1 cellular context compared by ENCODE assay signal in the genomic region with DNA sequence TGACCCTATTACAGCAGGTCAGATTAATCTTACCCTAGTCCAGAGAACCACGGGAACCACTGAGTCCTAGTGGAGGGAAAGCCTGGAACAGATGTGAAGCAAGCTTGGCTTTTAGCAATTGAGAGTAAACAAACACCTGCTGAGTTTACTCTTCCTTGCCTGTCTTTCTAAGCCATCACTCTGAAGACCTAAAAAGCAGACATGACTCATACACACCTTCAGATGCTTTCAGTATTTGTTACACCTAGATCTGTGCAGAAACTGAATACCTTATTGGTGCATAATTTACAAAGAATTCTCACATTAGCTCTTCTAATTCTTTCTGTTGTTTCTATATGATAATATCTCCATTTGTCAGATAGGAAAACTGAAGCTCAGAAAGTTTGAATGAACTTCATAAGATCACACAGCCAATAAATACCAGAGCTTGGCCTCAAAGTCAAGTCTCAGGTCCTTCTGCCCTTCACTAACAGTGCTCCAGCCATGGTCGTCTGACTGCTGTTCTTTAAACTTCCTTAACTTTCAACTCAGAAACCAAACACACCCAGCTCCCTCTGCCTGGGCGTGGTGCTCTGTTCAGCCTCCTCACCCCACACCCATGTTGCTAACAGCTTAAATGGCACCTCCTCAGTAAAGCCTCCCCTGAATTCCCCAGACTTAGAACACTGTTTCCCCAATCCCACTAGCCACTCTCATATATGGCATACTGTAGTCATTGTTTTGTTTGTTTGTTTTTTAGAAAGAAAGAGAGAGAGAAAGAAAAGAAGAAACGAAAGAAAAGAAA.
A peak's percentile ranks its signal among the peaks of the same experiment; 100 is the strongest.
TF ChIP-seq lines count a peak whose summit lies in the region.

No MANE protein-coding gene starts in this region.

TF ChIP-seq in K562, 482 proteins besides CTCF, POLR2A, EP300 and RAD21 (continued from another document):
- TF ChIP-seq, protein P1, sequence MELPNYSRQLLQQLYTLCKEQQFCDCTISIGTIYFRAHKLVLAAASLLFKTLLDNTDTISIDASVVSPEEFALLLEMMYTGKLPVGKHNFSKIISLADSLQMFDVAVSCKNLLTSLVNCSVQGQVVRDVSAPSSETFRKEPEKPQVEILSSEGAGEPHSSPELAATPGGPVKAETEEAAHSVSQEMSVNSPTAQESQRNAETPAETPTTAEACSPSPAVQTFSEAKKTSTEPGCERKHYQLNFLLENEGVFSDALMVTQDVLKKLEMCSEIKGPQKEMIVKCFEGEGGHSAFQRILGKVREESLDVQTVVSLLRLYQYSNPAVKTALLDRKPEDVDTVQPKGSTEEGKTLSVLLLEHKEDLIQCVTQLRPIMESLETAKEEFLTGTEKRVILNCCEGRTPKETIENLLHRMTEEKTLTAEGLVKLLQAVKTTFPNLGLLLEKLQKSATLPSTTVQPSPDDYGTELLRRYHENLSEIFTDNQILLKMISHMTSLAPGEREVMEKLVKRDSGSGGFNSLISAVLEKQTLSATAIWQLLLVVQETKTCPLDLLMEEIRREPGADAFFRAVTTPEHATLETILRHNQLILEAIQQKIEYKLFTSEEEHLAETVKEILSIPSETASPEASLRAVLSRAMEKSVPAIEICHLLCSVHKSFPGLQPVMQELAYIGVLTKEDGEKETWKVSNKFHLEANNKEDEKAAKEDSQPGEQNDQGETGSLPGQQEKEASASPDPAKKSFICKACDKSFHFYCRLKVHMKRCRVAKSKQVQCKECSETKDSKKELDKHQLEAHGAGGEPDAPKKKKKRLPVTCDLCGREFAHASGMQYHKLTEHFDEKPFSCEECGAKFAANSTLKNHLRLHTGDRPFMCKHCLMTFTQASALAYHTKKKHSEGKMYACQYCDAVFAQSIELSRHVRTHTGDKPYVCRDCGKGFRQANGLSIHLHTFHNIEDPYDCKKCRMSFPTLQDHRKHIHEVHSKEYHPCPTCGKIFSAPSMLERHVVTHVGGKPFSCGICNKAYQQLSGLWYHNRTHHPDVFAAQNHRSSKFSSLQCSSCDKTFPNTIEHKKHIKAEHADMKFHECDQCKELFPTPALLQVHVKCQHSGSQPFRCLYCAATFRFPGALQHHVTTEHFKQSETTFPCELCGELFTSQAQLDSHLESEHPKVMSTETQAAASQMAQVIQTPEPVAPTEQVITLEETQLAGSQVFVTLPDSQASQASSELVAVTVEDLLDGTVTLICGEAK (IDR thresholded peaks at IDR 0.05), result 0 out of 2 replicates have a peak, but pooled peaks have one; percentile 13
- TF ChIP-seq, protein P1 (CRISPR knock-in tag; IDR thresholded peaks at IDR 0.05), result no peak
- peak; percentile 67; the same call in 1 of the 2 replicates for TF ChIP-seq HDGF (IDR thresholded peaks at IDR 0.05)
